Comparison of ENCODE assay signal across 8 cellular contexts in genomic region chr2:100610381-100610831, GRCh38. TPM values are rescaled to one million over a fixed set of nuclear protein-coding genes. Genes with fewer than 3 reads are reported as not detected.
DNase-seq lines count a peak whose midpoint lies in the region; ATAC-seq and TF ChIP-seq lines count a peak whose summit lies in the region.

No MANE protein-coding gene starts in this region.

- 8 to 9% (median 8%) methylated on average over 13 of the region's 13 CpGs for WGBS in psoas muscle, 3 donors
- 16 to 23% methylated on average over 13 of the region's 13 CpGs for WGBS in aorta, 2 donors

- H3K9me3 ChIP-seq in DND-41 (ENCODE audit: insufficient read depth, low read length, severe bottlenecking): no peaks in the 10 kb centered on the region
- H3K9me3 ChIP-seq in psoas muscle: no peaks in the 10 kb centered on the region
- no peaks in the 10 kb centered on the region for H3K9me3 ChIP-seq in aorta (ENCODE audit: control insufficient read depth, low read length)

- H3K4me2 ChIP-seq in DND-41 (ENCODE audit: insufficient read depth, low read length): no peak overlapping the region

- TF ChIP-seq CTCF in DND-41 (IDR thresholded peaks at IDR 0.05; ENCODE audit: borderline replicate concordance, extremely low read depth, low read length, poor library complexity, severe bottlenecking) (peak; percentile 91), psoas muscle (IDR thresholded peaks at IDR 0.05) (peak; percentile 55)

- H3K4me1 ChIP-seq in DND-41 (ENCODE audit: insufficient read depth, low read length): no peaks in the 10 kb centered on the region
- no peaks in the 10 kb centered on the region for H3K4me1 ChIP-seq in psoas muscle
- no peaks in the 10 kb centered on the region for H3K4me1 ChIP-seq in aorta (ENCODE audit: control insufficient read depth in 1 of 2, insufficient read depth in 2 of 2, low read length in 2 of 2)

- DNase-seq in DND-41 (peak; percentile 81), HT1080 (ENCODE audit: low read depth) (peak; percentile 75), head of caudate nucleus (peak; percentile 83 to 96 (median 90)), psoas muscle (peak; percentile 71 to 79), aorta (peak; percentile 67 to 89)
- DNase-seq in activated gamma-delta T cell treated with anti-CD3 and anti-CD28 coated beads, Interleukin-2, amount 50 U/mL, for 16 hours (ENCODE audit: low read depth): peak; percentile 55

- H2AFZ ChIP-seq in DND-41 (ENCODE audit: low read depth, low read length): no peak overlapping the region

- H3K36me3 ChIP-seq in DND-41 (ENCODE audit: insufficient read depth, low read length) (no peaks in the 10 kb centered on the region), psoas muscle (ENCODE audit: insufficient read depth in 1 of 2, low read depth in 1 of 2) (no peaks in the 10 kb centered on the region), aorta (ENCODE audit: control insufficient read depth in 1 of 2, insufficient read depth in 2 of 2, low read length in 1 of 2) (no peaks in the 10 kb centered on the region)

- H3K4me3 ChIP-seq in DND-41 (ENCODE audit: low read depth in 1 of 2, low read length in 2 of 2): no peak overlapping the region
- H3K4me3 ChIP-seq in psoas muscle: no peak overlapping the region
- no peak overlapping the region for H3K4me3 ChIP-seq in aorta (ENCODE audit: low read length in 2 of 2)

- ATAC-seq in DND-41 (ENCODE audit: insufficient read depth, low read depth) (peak; percentile 94), SK-N-SH treated with all-trans-retinoic acid at 6 μM for 48 hours (peak; percentile 97), psoas muscle (peak; percentile 74 to 85 (median 81)), aorta (ENCODE audit: low FRiP score) (peak; percentile 69), HG02642 (IDR thresholded peaks at IDR 0.05; ENCODE audit: poor library complexity, unreplicated experiment) (no peak)

- no peaks in the 10 kb centered on the region for H3K27me3 ChIP-seq in DND-41 (ENCODE audit: insufficient read depth, low read length, poor library complexity)
- H3K27me3 ChIP-seq in psoas muscle (ENCODE audit: insufficient read depth in 3 of 3, low read length in 2 of 3): no peaks in the 10 kb centered on the region
- H3K27me3 ChIP-seq in aorta (ENCODE audit: control insufficient read depth in 1 of 2, insufficient read depth in 2 of 2, low read length in 1 of 2): no peaks in the 10 kb centered on the region

- no peaks in the 10 kb centered on the region for H4K20me1 ChIP-seq in DND-41 (ENCODE audit: insufficient read depth, low read length)

- H3K9ac ChIP-seq in DND-41 (ENCODE audit: low read depth, low read length): no peak overlapping the region

- intact Hi-C loops in head of caudate nucleus (cut with DNase I): loop anchor here (5.0 to 10.0 kb wide), 2 partner anchors 204 to 372 kb away; no protein-coding TSS in a partner anchor
- intact Hi-C loops in psoas muscle (cut with DNase I): loop anchor here in 1 of 2 donors (1.0 kb wide), 1 partner anchor 375 kb away; no protein-coding TSS in a partner anchor
- intact Hi-C loops in aorta (cut with DNase I): no loop called here

- H3K79me2 ChIP-seq in DND-41 (ENCODE audit: insufficient read depth, low read length): no peaks in the 10 kb centered on the region

- no peak overlapping the region for H3K27ac ChIP-seq in DND-41 (ENCODE audit: low read length)
- H3K27ac ChIP-seq in psoas muscle: no peak overlapping the region
- no peak overlapping the region for H3K27ac ChIP-seq in aorta (ENCODE audit: low read depth in 1 of 2, low read length in 2 of 2)

TF ChIP-seq in SK-N-SH treated with all-trans-retinoic acid at 6 μM for 48 hours, 23 proteins besides CTCF, POLR2A, EP300 and RAD21:
- no peak for TF ChIP-seq PPARA (CRISPR knock-in tag; IDR thresholded peaks at IDR 0.05; ENCODE audit: borderline replicate concordance)
TF ChIP-seq in SK-N-SH treated with all-trans-retinoic acid at 6 μM for 48 hours: peak in this region for 0.

RNA-seq across cellular contexts. Expression of gene PDCL3, which starts 47.6 kb away (rescaled TPM):
- total RNA-seq in HT1080 (2014; rRNA removed; shearing (Covaris generic)): 21.6 and 36.4 TPM in 2 replicates
- polyA plus RNA-seq in HT1080 (2015; cell fraction: cytosol; rRNA removed): 33.2 and 34.5 TPM in 2 replicates
- polyA plus RNA-seq in HT1080 (2015; cell fraction: nucleus; rRNA removed): 19.7 and 21.2 TPM in 2 replicates
- total RNA-seq in psoas muscle (10 to 100 TPM; 23.1 to 31.2 (median 29.8) TPM), aorta (10 to 100 TPM; 15.8 to 24.7 TPM)
- polyA plus RNA-seq in psoas muscle (10 to 100 TPM; 47.6 to 80.5 (median 78.3) TPM), aorta (10 to 100 TPM; 18.0 to 50.8 TPM)
